8 cellular contexts compared by ENCODE assay signal in the genomic region with DNA sequence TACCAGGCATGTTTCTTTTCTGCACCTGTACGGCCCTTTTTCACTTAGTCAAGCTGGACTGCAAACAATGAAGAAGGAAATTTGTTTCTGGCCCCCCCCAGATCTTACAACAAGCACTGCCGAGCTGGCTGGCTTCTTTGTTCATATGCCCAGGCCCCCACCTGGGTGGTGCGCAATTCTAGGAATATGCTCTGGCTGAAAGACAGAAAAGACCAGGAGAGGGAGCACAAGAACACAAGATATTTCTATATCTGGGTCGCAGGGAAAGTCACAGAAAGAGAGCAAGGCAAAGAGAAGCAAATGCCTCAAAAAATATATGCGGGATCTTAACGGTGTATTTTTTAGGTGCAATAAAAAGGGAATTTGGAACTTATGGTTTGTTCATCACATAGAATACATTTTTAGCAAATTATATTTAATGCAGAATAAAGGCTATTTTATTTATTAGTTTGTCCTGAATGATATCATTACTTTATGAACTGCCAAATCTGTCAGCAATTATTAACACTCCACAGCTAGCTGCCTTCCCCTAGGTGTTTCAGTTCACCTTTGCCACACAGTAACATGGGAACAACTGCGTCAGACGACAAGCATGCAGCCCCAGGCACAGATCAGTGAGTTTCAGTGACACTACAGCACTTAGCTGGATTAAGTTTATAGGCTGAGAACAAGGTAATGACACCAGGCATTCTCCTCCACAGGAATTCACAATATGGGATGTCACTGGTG.
DNase-seq lines count a peak whose midpoint lies in the region; ATAC-seq and TF ChIP-seq lines count a peak whose summit lies in the region.

No MANE protein-coding gene starts in this region.

- H3K4me3 ChIP-seq in Loucy (ENCODE audit: low read length, poor library complexity, severe bottlenecking): no peak overlapping the region
- H3K4me3 ChIP-seq in epithelial cell of esophagus (ENCODE audit: low read length): no peak overlapping the region

- H3K4me1 ChIP-seq in Loucy (ENCODE audit: insufficient read depth, low read length, poor library complexity, severe bottlenecking): peaks cover 3% of the 10 kb centered on the region

- H2AFZ ChIP-seq in Loucy (ENCODE audit: low read length): no peak overlapping the region

- peak; percentile 79 for DNase-seq in DMS53 (lab: John Stamatoyannopoulos, UW)
- peak; percentile 56 to 58 for DNase-seq in SHP77 (lab: John Stamatoyannopoulos, UW)
- DNase-seq in epithelial cell of esophagus (ENCODE audit: low read depth): peak; percentile 67
- peak; percentile 70 for DNase-seq in myocyte (ENCODE audit: low read depth)
- no peak for DNase-seq in T1000 (lab: John Stamatoyannopoulos, UW)
- no peak for DNase-seq in stimulated activated CD4-positive, alpha-beta T cell treated with anti-CD3 and anti-CD28 coated beads, Interleukin-12 subunit alpha, Interleukin-12 subunit beta, amount 100 ng/mL, for 4 hours

- H4K20me1 ChIP-seq in Loucy (ENCODE audit: insufficient read depth, low read length, poor library complexity, severe bottlenecking): no peaks in the 10 kb centered on the region

- no peak for ATAC-seq in GM21737 (IDR thresholded peaks at IDR 0.05; ENCODE audit: unreplicated experiment)

- H3F3A ChIP-seq in Loucy (ENCODE audit: low read depth): no peaks in the 10 kb centered on the region

- peak; percentile 77 for TF ChIP-seq CTCF in Loucy (conservative IDR thresholded peaks at IDR 0.05; ENCODE audit: low read length)
- TF ChIP-seq CTCF in epithelial cell of esophagus (IDR thresholded peaks at IDR 0.05; ENCODE audit: insufficient read depth, low read depth, low read length, missing control alignments): peak; percentile 62

- no peaks in the 10 kb centered on the region for H3K36me3 ChIP-seq in Loucy (ENCODE audit: insufficient read depth, low read length)

- H3K9me2 ChIP-seq in Loucy (replicated peaks; ENCODE audit: low read depth, low read length): no peaks in the 10 kb centered on the region

- H3K4me2 ChIP-seq in Loucy (ENCODE audit: low read depth, low read length, poor library complexity, severe bottlenecking): no peak overlapping the region

- H3K9ac ChIP-seq in Loucy (ENCODE audit: low read depth, low read length, poor library complexity, severe bottlenecking): no peak overlapping the region

- no peaks in the 10 kb centered on the region for H3K27me3 ChIP-seq in Loucy (ENCODE audit: insufficient read depth, low read length, poor library complexity, severe bottlenecking)

- H3K9me3 ChIP-seq in Loucy (ENCODE audit: insufficient read depth, low read depth, low read length): no peaks in the 10 kb centered on the region

- H3K79me2 ChIP-seq in Loucy (ENCODE audit: insufficient read depth, low read length): no peaks in the 10 kb centered on the region

Comparison
In these comparisons a context has a peak if more than half of its experiments do, and no peak if none do; other contexts are left out.
1. DNase-seq: peak in DMS53 (single experiment), SHP77 (2 of 2), epithelial cell of esophagus (single experiment) and myocyte (single experiment); none in T1000 (single experiment) and stimulated activated CD4-positive, alpha-beta T cell treated with anti-CD3 and anti-CD28 coated beads, Interleukin-12 subunit alpha, Interleukin-12 subunit beta, amount 100 ng/mL, for 4 hours (single experiment).